Comparison of ENCODE assay signal across 2 cellular contexts in genomic region chr7:39595102-39595620, GRCh38.
TF ChIP-seq lines count a peak whose summit lies in the region.

No MANE protein-coding gene starts in this region.

TF ChIP-seq in IMR-90, 13 proteins besides CTCF, POLR2A, EP300 and RAD21:
- TF ChIP-seq RCOR1 (IDR thresholded peaks at IDR 0.05; ENCODE audit: insufficient replicate concordance, low read length) (no peak), FOS (IDR thresholded peaks at IDR 0.05; ENCODE audit: low read depth, low read length) (no peak), CEBPB (IDR thresholded peaks at IDR 0.05; ENCODE audit: low read depth, low read length) (no peak), MAFK (IDR thresholded peaks at IDR 0.05; ENCODE audit: low read depth, low read length) (no peak), MXI1 (IDR thresholded peaks at IDR 0.05; ENCODE audit: borderline replicate concordance, low read depth, low read length) (no peak), SMC3 (IDR thresholded peaks at IDR 0.05; ENCODE audit: low read depth, low read length) (no peak), RFX5 (IDR thresholded peaks at IDR 0.05; ENCODE audit: low read depth, low read length) (no peak), ELK1 (IDR thresholded peaks at IDR 0.05; ENCODE audit: borderline replicate concordance, low read depth, low read length) (no peak), CHD1 (IDR thresholded peaks at IDR 0.05; ENCODE audit: low read depth, low read length) (no peak), MAZ (IDR thresholded peaks at IDR 0.05; ENCODE audit: borderline replicate concordance, low read depth, low read length) (no peak), BHLHE40 (IDR thresholded peaks at IDR 0.05; ENCODE audit: low read depth, low read length) (no peak), NFE2L2 (IDR thresholded peaks at IDR 0.05; ENCODE audit: low read depth, low read length) (no peak)
- TF ChIP-seq, protein P1, sequence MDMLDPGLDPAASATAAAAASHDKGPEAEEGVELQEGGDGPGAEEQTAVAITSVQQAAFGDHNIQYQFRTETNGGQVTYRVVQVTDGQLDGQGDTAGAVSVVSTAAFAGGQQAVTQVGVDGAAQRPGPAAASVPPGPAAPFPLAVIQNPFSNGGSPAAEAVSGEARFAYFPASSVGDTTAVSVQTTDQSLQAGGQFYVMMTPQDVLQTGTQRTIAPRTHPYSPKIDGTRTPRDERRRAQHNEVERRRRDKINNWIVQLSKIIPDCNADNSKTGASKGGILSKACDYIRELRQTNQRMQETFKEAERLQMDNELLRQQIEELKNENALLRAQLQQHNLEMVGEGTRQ (IDR thresholded peaks at IDR 0.05; ENCODE audit: low read depth, low read length) = no peak
TF ChIP-seq in IMR-90: peak in this region for 0.

TF ChIP-seq in endothelial cell of umbilical vein, 7 proteins besides CTCF, POLR2A, EP300 and RAD21:
- no peak for TF ChIP-seq POLR2AphosphoS5 (IDR thresholded peaks at IDR 0.05; ENCODE audit: insufficient read depth, low read depth, low read length)
- TF ChIP-seq MYC (IDR thresholded peaks at IDR 0.05; ENCODE audit: low read depth, low read length) = no peak
- TF ChIP-seq EZH2 (IDR thresholded peaks at IDR 0.05; ENCODE audit: borderline replicate concordance, low read depth, low read length, severe bottlenecking) = no peak
- no peak for TF ChIP-seq FOS (IDR thresholded peaks at IDR 0.05; ENCODE audit: borderline replicate concordance, insufficient read depth, low read length)
- TF ChIP-seq GATA2 (IDR thresholded peaks at IDR 0.05; ENCODE audit: insufficient read depth, insufficient read length, low read depth, low read length) = no peak
- TF ChIP-seq MAX (IDR thresholded peaks at IDR 0.05; ENCODE audit: insufficient read depth, insufficient read length) = no peak
- TF ChIP-seq JUN (IDR thresholded peaks at IDR 0.05; ENCODE audit: borderline replicate concordance, insufficient read depth, insufficient read length, low read depth) = no peak
